Comparison of ENCODE assay signal across 12 cellular contexts in genomic region chr3:30964612-30965011, GRCh38.
DNase-seq lines count a peak whose midpoint lies in the region; ATAC-seq, FAIRE-seq and TF ChIP-seq lines count a peak whose summit lies in the region.
"Had no signal": no experiment of that assay in that cellular context is flagged by ENCODE, and none has a peak within 500 bp of the region (broad histone marks: within the 10 kb centered on the region; RNA-seq: fewer than 3 reads in every experiment).

No MANE protein-coding gene starts in this region.

- CTCF ChIA-PET in GM10248 (lab: Yijun Ruan, JAX): interaction anchor here (1.1 to 2.3 kb wide), 2 partner anchors 11 to 18 kb away, joined by 3 to 8 read pairs; no protein-coding TSS in a partner anchor
- CTCF ChIA-PET in naive thymus-derived CD4-positive, alpha-beta T cell (lab: Charles Lee): no interaction called here

- no peak overlapping the region for H3K27ac ChIP-seq in keratinocyte (ENCODE audit: control insufficient read depth, insufficient read depth, low read length)
- H3K27ac ChIP-seq in naive thymus-derived CD4-positive, alpha-beta T cell (ENCODE audit: low read depth, low read length): no peak overlapping the region
- H3K27ac ChIP-seq: heart right ventricle, KMS-11, thyroid gland had no signal

- ATAC-seq in activated T-cell treated with anti-CD3 and anti-CD28 coated beads, Interleukin-2, amount 50 U/mL, for 72 hours (replicated peaks in 1 of 2): peak; percentile 99
- peak; percentile 99 for ATAC-seq in HG02610 (IDR thresholded peaks at IDR 0.05; ENCODE audit: unreplicated experiment)
- peak; percentile 97 for ATAC-seq in HG03469 (IDR thresholded peaks at IDR 0.05; ENCODE audit: unreplicated experiment)
- no peak for ATAC-seq in naive thymus-derived CD4-positive, alpha-beta T cell
- ATAC-seq: heart right ventricle had no signal

- no peak overlapping the region for H3K4me3 Mint-ChIP-seq in activated T-cell treated with anti-CD3 and anti-CD28 coated beads, Interleukin-2, amount 50 U/mL, for 72 hours
- H3K4me3 Mint-ChIP-seq in naive thymus-derived CD4-positive, alpha-beta T cell: peak overlapping the region in 1 of 10 donors; percentile 52
- H3K4me3 Mint-ChIP-seq: central memory CD8-positive, alpha-beta T cell had no signal

- no peak overlapping the region for H3K4me3 ChIP-seq in keratinocyte (ENCODE audit: control insufficient read depth in 2 of 3, extremely low read depth in 1 of 3, insufficient read depth in 2 of 3, low read depth in 1 of 3, low read length in 3 of 3)
- H3K4me3 ChIP-seq in naive thymus-derived CD4-positive, alpha-beta T cell (ENCODE audit: low read length): no peak overlapping the region
- H3K4me3 ChIP-seq: heart right ventricle, thyroid gland had no signal

- peaks cover 7% of the 10 kb centered on the region for H3K4me1 ChIP-seq in keratinocyte (ENCODE audit: control insufficient read depth, extremely low read depth, insufficient read depth, low read length)
- H3K4me1 ChIP-seq in naive thymus-derived CD4-positive, alpha-beta T cell (ENCODE audit: control insufficient read depth in 2 of 2, insufficient read depth in 2 of 2, low read length in 2 of 2): no peaks in the 10 kb centered on the region
- H3K4me1 ChIP-seq: heart right ventricle, thyroid gland had no signal

- no peaks in the 10 kb centered on the region for H3K9me3 ChIP-seq in keratinocyte (ENCODE audit: control insufficient read depth, low read depth, low read length)
- no peaks in the 10 kb centered on the region for H3K9me3 ChIP-seq in naive thymus-derived CD4-positive, alpha-beta T cell (ENCODE audit: control insufficient read depth in 2 of 3, low read length in 3 of 3)
- H3K9me3 ChIP-seq: thyroid gland had no signal

- H3K36me3 Mint-ChIP-seq in activated T-cell treated with anti-CD3 and anti-CD28 coated beads, Interleukin-2, amount 50 U/mL, for 72 hours (ENCODE audit: insufficient read depth in 2 of 2): no peaks in the 10 kb centered on the region
- H3K36me3 Mint-ChIP-seq in naive thymus-derived CD4-positive, alpha-beta T cell: peaks cover 0 to 12% (median 0%) of the 10 kb centered on the region in 5 donors

- dilution Hi-C loops in keratinocyte (cut with MboI; ENCODE audit: extremely low pct_ligation_motif_present, low sequenced_read_pairs): no loop called here

- H3K27ac Mint-ChIP-seq in activated T-cell treated with anti-CD3 and anti-CD28 coated beads, Interleukin-2, amount 50 U/mL, for 72 hours: no peak overlapping the region
- peak overlapping the region in 1 of 9 donors; percentile 24 for H3K27ac Mint-ChIP-seq in naive thymus-derived CD4-positive, alpha-beta T cell

- no peak for TF ChIP-seq CTCF in keratinocyte (optimal IDR thresholded peaks at IDR 0.05 in 1 of 3, IDR thresholded peaks at IDR 0.05 in 1 of 3, conservative IDR thresholded peaks at IDR 0.05 in 1 of 3; ENCODE audit: extremely low read depth in 1 of 3, insufficient read depth in 2 of 3, low read length in 3 of 3)
- no peak for TF ChIP-seq CTCF in GM10248 (IDR thresholded peaks at IDR 0.05; ENCODE audit: control extremely low read depth, extremely low read depth, low read depth, missing control alignments)

- no peaks in the 10 kb centered on the region for H3K36me3 ChIP-seq in keratinocyte (ENCODE audit: control insufficient read depth in 2 of 2, extremely low read depth in 1 of 2, insufficient read depth in 2 of 2, low read length in 2 of 2)
- H3K36me3 ChIP-seq in naive thymus-derived CD4-positive, alpha-beta T cell (ENCODE audit: control insufficient read depth in 2 of 3, insufficient read depth in 3 of 3, low read length in 3 of 3): no peaks in the 10 kb centered on the region
- H3K36me3 ChIP-seq: heart right ventricle, thyroid gland had no signal

- H3K9me3 Mint-ChIP-seq in activated T-cell treated with anti-CD3 and anti-CD28 coated beads, Interleukin-2, amount 50 U/mL, for 72 hours: no peaks in the 10 kb centered on the region
- peaks cover 0 to 15% (median 0%) of the 10 kb centered on the region in 11 donors for H3K9me3 Mint-ChIP-seq in naive thymus-derived CD4-positive, alpha-beta T cell
- H3K9me3 Mint-ChIP-seq: central memory CD8-positive, alpha-beta T cell had no signal

- no peaks in the 10 kb centered on the region for H3K27me3 ChIP-seq in keratinocyte (ENCODE audit: control insufficient read depth, extremely low read depth, insufficient read depth, low read length)
- no peaks in the 10 kb centered on the region for H3K27me3 ChIP-seq in naive thymus-derived CD4-positive, alpha-beta T cell (ENCODE audit: control insufficient read depth in 2 of 2, insufficient read depth in 2 of 2, low read length in 2 of 2)
- H3K27me3 ChIP-seq: thyroid gland had no signal

- peaks cover 8% of the 10 kb centered on the region for H3K4me1 Mint-ChIP-seq in activated T-cell treated with anti-CD3 and anti-CD28 coated beads, Interleukin-2, amount 50 U/mL, for 72 hours (ENCODE audit: low read depth)
- peaks cover 0 to 23% (median 0%) of the 10 kb centered on the region in 7 donors for H3K4me1 Mint-ChIP-seq in naive thymus-derived CD4-positive, alpha-beta T cell
- H3K4me1 Mint-ChIP-seq: central memory CD8-positive, alpha-beta T cell had no signal

- POLR2A ChIA-PET in GM10248 (lab: Yijun Ruan, JAX): no interaction called here
- POLR2A ChIA-PET in naive thymus-derived CD4-positive, alpha-beta T cell (lab: Charles Lee): no interaction called here

- intact Hi-C loops in naive thymus-derived CD4-positive, alpha-beta T cell (cut with micrococcal nuclease): no loop called here

- DNase-seq in activated T-cell treated with anti-CD3 and anti-CD28 coated beads, Interleukin-2, amount 50 U/mL, for 72 hours: peak; percentile 12 to 18
- no peak for DNase-seq in activated T-cell treated with anti-CD3 and anti-CD28 coated beads, Interleukin-2, amount 50 U/mL, for 1 hour
- DNase-seq in keratinocyte (ENCODE audit: low read depth, low spot score): peak; percentile 90
- DNase-seq in GM10248 (ENCODE audit: extremely low spot score): no peak
- no peak for DNase-seq in naive thymus-derived CD4-positive, alpha-beta T cell
- DNase-seq in MV-4-11 (lab: John Stamatoyannopoulos, UW): no peak
- DNase-seq: heart right ventricle, thyroid gland had no signal

- FAIRE-seq in keratinocyte (lab: Jason Lieb, UNC): peak; percentile 94

- H3K9ac ChIP-seq in keratinocyte (ENCODE audit: control insufficient read depth, extremely low read depth, insufficient read depth, low read length): no peak overlapping the region
- H3K9ac ChIP-seq: KMS-11 had no signal

- H3K79me2 ChIP-seq in keratinocyte (ENCODE audit: control insufficient read depth, insufficient read depth, low read length): no peaks in the 10 kb centered on the region

- H2AFZ ChIP-seq in keratinocyte (ENCODE audit: control insufficient read depth, low read length): no peak overlapping the region

- H3K27me3 Mint-ChIP-seq in activated T-cell treated with anti-CD3 and anti-CD28 coated beads, Interleukin-2, amount 50 U/mL, for 72 hours (ENCODE audit: low read depth): peaks cover 11% of the 10 kb centered on the region
- H3K27me3 Mint-ChIP-seq in naive thymus-derived CD4-positive, alpha-beta T cell: peaks cover 5 to 16% (median 16%) of the 10 kb centered on the region in 5 donors

- H3K9me1 ChIP-seq in keratinocyte (ENCODE audit: control insufficient read depth, extremely low read depth, insufficient read depth, low read length): no peaks in the 10 kb centered on the region

- H3K4me2 ChIP-seq in keratinocyte (ENCODE audit: control insufficient read depth, extremely low read depth, insufficient read depth, low read depth, low read length): no peak overlapping the region
- H3K4me2 ChIP-seq: KMS-11 had no signal

- H4K20me1 ChIP-seq in keratinocyte (ENCODE audit: control insufficient read depth, extremely low read depth, insufficient read depth, low read length): no peaks in the 10 kb centered on the region

Comparison
In these comparisons a context has a peak if more than half of its experiments do, and no peak if none do; other contexts are left out.
1. DNase-seq: peak in activated T-cell treated with anti-CD3 and anti-CD28 coated beads, Interleukin-2, amount 50 U/mL, for 72 hours (2 of 2) and keratinocyte (single experiment); none in activated T-cell treated with anti-CD3 and anti-CD28 coated beads, Interleukin-2, amount 50 U/mL, for 1 hour (single experiment), GM10248 (single experiment), naive thymus-derived CD4-positive, alpha-beta T cell (0 of 9) and MV-4-11 (single experiment).